ENCODE assay signal across 15 cellular contexts in genomic region chr13:20142927-20143480, GRCh38. TPM values are rescaled to one million over a fixed set of nuclear protein-coding genes. Genes with fewer than 3 reads are reported as not detected.
DNase-seq lines count a peak whose midpoint lies in the region; ATAC-seq and TF ChIP-seq lines count a peak whose summit lies in the region.
"Had no signal": no experiment of that assay in that cellular context is flagged by ENCODE, and none has a peak within 500 bp of the region (broad histone marks: within the 10 kb centered on the region; RNA-seq: fewer than 3 reads in every experiment).

No MANE protein-coding gene starts in this region.

- H3K36me3 Mint-ChIP-seq in natural killer cell treated with Interleukin-12 subunit alpha and Interleukin-12 subunit beta and Interleukin-15 and Interleukin-18, amount 100 ng/mL, for 72 hours, result no peaks in the 10 kb centered on the region
- H3K36me3 Mint-ChIP-seq in natural killer cell, result no peaks in the 10 kb centered on the region

- POLR2A ChIA-PET in SK-N-SH (lab: Yijun Ruan, JAX), result no interaction called here

- H3K79me1 ChIP-seq in mesendoderm (ENCODE audit: low read length), result no peaks in the 10 kb centered on the region

- no peaks in the 10 kb centered on the region for H3F3A ChIP-seq in SK-N-SH (replicated peaks; ENCODE audit: insufficient read depth)

- no peaks in the 10 kb centered on the region for H3K9me3 ChIP-seq in SK-N-SH

- H3K36me3 ChIP-seq in SK-N-SH (replicated peaks in 1 of 2; ENCODE audit: control insufficient read depth in 1 of 2, insufficient read depth in 2 of 2, low read length in 1 of 2), result no peaks in the 10 kb centered on the region
- H3K36me3 ChIP-seq in mesendoderm (ENCODE audit: control insufficient read depth, insufficient read depth, low read length), result no peaks in the 10 kb centered on the region

- peaks cover 0 to 4% of the 10 kb centered on the region in 2 experiments; a peak in 1 of 4 replicates for H3K4me1 ChIP-seq in SK-N-SH (ENCODE audit: control insufficient read depth in 1 of 2, insufficient read depth in 2 of 2, low read depth in 1 of 2, low read length in 1 of 2)
- no peaks in the 10 kb centered on the region for H3K4me1 ChIP-seq in mesendoderm (ENCODE audit: control insufficient read depth, low read depth, low read length)

- no peaks in the 10 kb centered on the region for H4K20me1 ChIP-seq in SK-N-SH (ENCODE audit: insufficient read depth)

- H2AK5ac ChIP-seq in mesendoderm (ENCODE audit: low read length), result no peak overlapping the region

- H3K27ac ChIP-seq in SK-N-SH (ENCODE audit: low read depth in 2 of 2, low read length in 1 of 2) (no peak overlapping the region), mesendoderm (ENCODE audit: low read depth, low read length) (no peak overlapping the region)
- H3K27ac ChIP-seq: 22Rv1, HL-60 had no signal

- H3K18ac ChIP-seq in mesendoderm (ENCODE audit: low read length), result no peak overlapping the region

- peaks cover 88% of the 10 kb centered on the region for H3K27me3 ChIP-seq in SK-N-SH (ENCODE audit: insufficient read depth)
- H3K27me3 ChIP-seq in mesendoderm (ENCODE audit: insufficient read depth, low read length, poor library complexity), result peaks cover 2% of the 10 kb centered on the region

- 23% methylated on average over 22 of the region's 30 CpGs for WGBS in SK-N-SH (ENCODE audit: low lambda C conversion rate)
- WGBS in mesendoderm (ENCODE audit: extremely low coverage, insufficient coverage, low lambda C conversion rate), result no CpG with 5 or more reads among the region's 30 CpGs

- H4K8ac ChIP-seq in mesendoderm (ENCODE audit: low read depth, low read length), result no peak overlapping the region

- TF ChIP-seq RAD21 in SK-N-SH (IDR thresholded peaks at IDR 0.05; ENCODE audit: low read length), result no peak

- no peak overlapping the region for H3K56ac ChIP-seq in mesendoderm (ENCODE audit: low read length)

- H4K5ac ChIP-seq in mesendoderm (ENCODE audit: low read length), result no peak overlapping the region

- ATAC-seq in SK-N-SH treated with all-trans-retinoic acid at 6 μM for 48 hours (no peak), natural killer cell (no peak)
- no peak for ATAC-seq in natural killer cell treated with Interleukin-12 subunit alpha and Interleukin-12 subunit beta and Interleukin-15 and Interleukin-18, amount 100 ng/mL, for 72 hours
- ATAC-seq: HCT116 had no signal

- peaks cover 17 to 41% of the 10 kb centered on the region in 2 donors for H3K27me3 Mint-ChIP-seq in natural killer cell treated with Interleukin-12 subunit alpha and Interleukin-12 subunit beta and Interleukin-15 and Interleukin-18, amount 100 ng/mL, for 72 hours
- peaks cover 29 to 44% of the 10 kb centered on the region in 2 donors for H3K27me3 Mint-ChIP-seq in natural killer cell (ENCODE audit: low read depth in 2 of 2)

- no peak for TF ChIP-seq EP300 in SK-N-SH (IDR thresholded peaks at IDR 0.05; ENCODE audit: borderline replicate concordance in 1 of 2, low read depth in 1 of 2, low read length in 1 of 2)

- H3K4me2 ChIP-seq in SK-N-SH (peak overlapping the region; percentile 19; the same call in 1 of the 2 replicates), mesendoderm (ENCODE audit: low read length) (no peak overlapping the region)

- H3K4me3 ChIP-seq in SK-N-SH (ENCODE audit: low read depth in 2 of 2, low read length in 1 of 2) (no peak overlapping the region), mesendoderm (ENCODE audit: low read length) (no peak overlapping the region)

- no peak overlapping the region for H2BK5ac ChIP-seq in mesendoderm (ENCODE audit: low read length)

- no peak overlapping the region for H3K4me3 Mint-ChIP-seq in natural killer cell treated with Interleukin-12 subunit alpha and Interleukin-12 subunit beta and Interleukin-15 and Interleukin-18, amount 100 ng/mL, for 72 hours
- no peak overlapping the region for H3K4me3 Mint-ChIP-seq in natural killer cell
- H3K4me3 Mint-ChIP-seq: CD4-positive, alpha-beta T cell had no signal

- no peak overlapping the region for H2BK120ac ChIP-seq in mesendoderm (ENCODE audit: low read depth, low read length)

- no peaks in the 10 kb centered on the region for H3K9me3 Mint-ChIP-seq in natural killer cell treated with Interleukin-12 subunit alpha and Interleukin-12 subunit beta and Interleukin-15 and Interleukin-18, amount 100 ng/mL, for 72 hours
- H3K9me3 Mint-ChIP-seq in natural killer cell, result no peaks in the 10 kb centered on the region
- H3K9me3 Mint-ChIP-seq: CD4-positive, alpha-beta T cell had no signal

- TF ChIP-seq CTCF in SK-N-SH (IDR thresholded peaks at IDR 0.05), result no peak
- TF ChIP-seq CTCF in natural killer cell (IDR thresholded peaks at IDR 0.05), result no peak

- H2BK15ac ChIP-seq in mesendoderm (replicated peaks; ENCODE audit: low read depth), result no peak overlapping the region

- H3K27ac Mint-ChIP-seq in natural killer cell treated with Interleukin-12 subunit alpha and Interleukin-12 subunit beta and Interleukin-15 and Interleukin-18, amount 100 ng/mL, for 72 hours, result no peak overlapping the region
- no peak overlapping the region for H3K27ac Mint-ChIP-seq in natural killer cell
- H3K27ac Mint-ChIP-seq: CD4-positive, alpha-beta T cell had no signal

- intact Hi-C loops in natural killer cell (cut with micrococcal nuclease), result no loop called here

- CTCF ChIA-PET in SK-N-SH (lab: Yijun Ruan, JAX), result interaction anchor here (1.1 to 3.3 kb wide), 5 partner anchors 9 to 19 kb away, joined by 3 to 14 read pairs (median 4); no protein-coding TSS in a partner anchor

- H3K79me2 ChIP-seq in SK-N-SH (ENCODE audit: insufficient read depth) (no peaks in the 10 kb centered on the region), mesendoderm (ENCODE audit: control insufficient read depth, insufficient read depth, low read length) (no peaks in the 10 kb centered on the region)

- no peak for DNase-seq in SK-N-SH
- DNase-seq in natural killer cell treated with Interleukin-12 subunit alpha and Interleukin-12 subunit beta and Interleukin-15 and Interleukin-18, amount 100 ng/mL, for 72 hours (ENCODE audit: low spot score), result peak; percentile 41
- no peak for DNase-seq in natural killer cell
- no peak for DNase-seq in mesendoderm
- no peak for DNase-seq in SHP77 (lab: John Stamatoyannopoulos, UW)
- no peak for DNase-seq in AG20443 (ENCODE audit: low spot score)
- no peak for DNase-seq in stimulated activated CD8-positive, alpha-beta memory T cell treated with anti-CD3 and anti-CD28 coated beads, Interleukin-4, amount 100 ng/mL, for 48 hours
- DNase-seq: C1 segment of cervical spinal cord; Calu3; CD4-positive, alpha-beta T cell; DMS 273 treated with DMSO at 0.1 percent for 48 hours had no signal

- no peak overlapping the region for H3K9ac ChIP-seq in SK-N-SH
- H3K9ac ChIP-seq in mesendoderm (ENCODE audit: low read length), result no peak overlapping the region

- H3K9me2 ChIP-seq in SK-N-SH, result no peaks in the 10 kb centered on the region

- H3K4me1 Mint-ChIP-seq in natural killer cell treated with Interleukin-12 subunit alpha and Interleukin-12 subunit beta and Interleukin-15 and Interleukin-18, amount 100 ng/mL, for 72 hours (ENCODE audit: low read depth in 2 of 2), result no peaks in the 10 kb centered on the region
- H3K4me1 Mint-ChIP-seq in natural killer cell, result no peaks in the 10 kb centered on the region

- H3K4ac ChIP-seq in mesendoderm (ENCODE audit: low read depth, low read length), result no peak overlapping the region

- H2AFZ ChIP-seq in SK-N-SH (ENCODE audit: low read depth), result no peak overlapping the region

- peak overlapping the region; percentile 80 for H3K23ac ChIP-seq in mesendoderm (ENCODE audit: low read length)

TF ChIP-seq in SK-N-SH, 30 proteins besides CTCF, POLR2A, EP300 and RAD21 (continues in another document):
- no peak for TF ChIP-seq TCF12 (IDR thresholded peaks at IDR 0.05)
- no peak for TF ChIP-seq MXI1 (IDR thresholded peaks at IDR 0.05; ENCODE audit: low read depth, low read length)
- no peak for TF ChIP-seq NFIC (IDR thresholded peaks at IDR 0.05; ENCODE audit: borderline replicate concordance)
- no peak for TF ChIP-seq RCOR1 (IDR thresholded peaks at IDR 0.05; ENCODE audit: low read length)
- TF ChIP-seq ELF1 (IDR thresholded peaks at IDR 0.05), result no peak
- no peak for TF ChIP-seq SIN3A (IDR thresholded peaks at IDR 0.05; ENCODE audit: borderline replicate concordance, low read depth, low read length)

TF ChIP-seq in SK-N-SH treated with all-trans-retinoic acid at 6 μM for 48 hours, 23 proteins besides CTCF, POLR2A, EP300 and RAD21 (continues in another document):
- no peak for TF ChIP-seq ARNTL (CRISPR knock-in tag; IDR thresholded peaks at IDR 0.05; ENCODE audit: borderline replicate concordance, low read depth)
- no peak for TF ChIP-seq PATZ1 (CRISPR knock-in tag; IDR thresholded peaks at IDR 0.05; ENCODE audit: borderline replicate concordance)
- TF ChIP-seq CSDC2 (CRISPR knock-in tag; IDR thresholded peaks at IDR 0.05), result no peak
- no peak for TF ChIP-seq BACH2 (CRISPR knock-in tag; IDR thresholded peaks at IDR 0.05; ENCODE audit: borderline replicate concordance)

RNA-seq across cellular contexts. Expression of gene GJA3, which starts 17.8 kb away (rescaled TPM):
- polyA plus RNA-seq in SK-N-SH (2012; rRNA removed), result not detected in 2 replicates
- not detected in 2 replicates for polyA plus RNA-seq in SK-N-SH (2012; cell fraction: cytosol; rRNA removed)
- not detected in 2 replicates for polyA plus RNA-seq in SK-N-SH (2012; cell fraction: nucleus; rRNA removed)
- under 1 TPM; 0.05 to 0.33 TPM for total RNA-seq in natural killer cell treated with Interleukin-12 subunit alpha and Interleukin-12 subunit beta and Interleukin-15 and Interleukin-18, amount 100 ng/mL, for 72 hours
- under 1 TPM in 1 of 3 donors, not detected in 2; 0.18 TPM for total RNA-seq in natural killer cell
- polyA plus RNA-seq in mesendoderm (2013, experiment 1 of 2), result 0.14 TPM
- 0.18 TPM for polyA plus RNA-seq in mesendoderm (2013, experiment 2 of 2)
- total RNA-seq: CD4-positive, alpha-beta T cell had no signal

RNA-seq across cellular contexts. Expression of gene GJB2, which starts 49.7 kb away (rescaled TPM):
- not detected in 2 replicates for polyA plus RNA-seq in SK-N-SH (2012; rRNA removed)
- polyA plus RNA-seq in SK-N-SH (2012; cell fraction: cytosol; rRNA removed), result 0.03 TPM in 2 replicates
- 0.04 and 0.14 TPM in 2 replicates for polyA plus RNA-seq in SK-N-SH (2012; cell fraction: nucleus; rRNA removed)
- 1 to 10 TPM in 1 of 2 donors, under 1 TPM in 1; 0.17 to 6.0 TPM for total RNA-seq in natural killer cell treated with Interleukin-12 subunit alpha and Interleukin-12 subunit beta and Interleukin-15 and Interleukin-18, amount 100 ng/mL, for 72 hours
- total RNA-seq in natural killer cell, result under 1 TPM in 1 of 3 donors, not detected in 2; 0.40 TPM
- 0.08 TPM for polyA plus RNA-seq in mesendoderm (2013, experiment 1 of 2)
- 0.08 TPM for polyA plus RNA-seq in mesendoderm (2013, experiment 2 of 2)
